Comparison of ENCODE assay signal across 22 cellular contexts in the genomic region with DNA sequence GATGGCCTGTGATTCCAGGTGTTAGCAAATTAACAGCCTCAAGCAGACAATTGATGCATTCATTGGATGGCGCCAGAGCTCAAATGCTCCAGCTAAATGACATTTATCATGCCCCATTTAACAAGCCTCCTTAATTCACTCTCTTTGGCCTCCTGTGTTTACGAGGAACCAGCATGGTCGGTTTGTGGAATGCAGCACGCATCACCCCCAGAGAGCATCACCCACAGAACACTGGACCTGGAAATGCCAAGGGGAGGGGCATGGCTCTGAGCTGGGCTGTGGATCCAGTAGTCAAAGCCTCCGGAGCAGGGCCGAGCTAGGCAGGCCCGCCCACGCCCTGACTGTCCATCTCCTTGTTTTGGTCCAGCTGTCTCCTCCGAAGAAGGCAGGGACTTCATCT.
DNase-seq lines count a peak whose midpoint lies in the region; ATAC-seq lines count a peak whose summit lies in the region.
"Had no signal": no experiment of that assay in that cellular context is flagged by ENCODE, and none has a peak within 500 bp of the region (broad histone marks: within the 10 kb centered on the region; RNA-seq: fewer than 3 reads in every experiment).

No MANE protein-coding gene starts in this region.

- ATAC-seq in GM21529 (IDR thresholded peaks at IDR 0.05; ENCODE audit: unreplicated experiment) (no peak), GM21619 (IDR thresholded peaks at IDR 0.05; ENCODE audit: unreplicated experiment) (no peak), HG02798 (IDR thresholded peaks at IDR 0.05; ENCODE audit: poor library complexity, unreplicated experiment) (no peak)
- ATAC-seq: activated CD8-positive, alpha-beta T cell treated with anti-CD3 and anti-CD28 coated beads for 36 hours; activated T-cell treated with anti-CD3 and anti-CD28 coated beads, Interleukin-2, amount 50 U/mL, for 72 hours; body of pancreas; natural killer cell; T-helper 17 cell had no signal

- DNase-seq in NCI-H1694 treated with DMSO at 0.1 percent for 48 hours (lab: John Stamatoyannopoulos, UW) (peak; percentile 5), NCI-H1694 (lab: John Stamatoyannopoulos, UW) (no peak), NCI-H2107 treated with DMSO at 0.1 percent for 48 hours (lab: John Stamatoyannopoulos, UW; ENCODE audit: unreplicated experiment) (peak; percentile 85), SW480 (ENCODE audit: low spot score) (peak; percentile 64), C1 segment of cervical spinal cord (lab: John Stamatoyannopoulos, UW) (no peak)
- DNase-seq: activated CD8-positive, alpha-beta T cell treated with anti-CD3 and anti-CD28 coated beads for 36 hours; activated T-cell treated with anti-CD3 and anti-CD28 coated beads, Interleukin-2, amount 50 U/mL, for 72 hours; cortex of kidney; GDM1; HFFc6; hypothalamus; Kasumi-1; mesenchymal stem cell; natural killer cell; NCI-H524 treated with DMSO at 0.1 percent for 48 hours; small intestine; T-helper 17 cell; WERI-Rb-1 had no signal

Comparison
In these comparisons a context has a peak if more than half of its experiments do, and no peak if none do; other contexts are left out.
1. DNase-seq: peak in NCI-H1694 treated with DMSO at 0.1 percent for 48 hours (single experiment), NCI-H2107 treated with DMSO at 0.1 percent for 48 hours (single experiment) and SW480 (single experiment); none in NCI-H1694 (single experiment) and C1 segment of cervical spinal cord (0 of 14).